ENCODE assay signal across 1 cellular context in genomic region chr12:9283346-9284095, GRCh38.
TF ChIP-seq lines count a peak whose summit lies in the region.
"Not testable (repeated sequence)": the region's sequence is repeated elsewhere in the genome, so short reads cannot be mapped to it uniquely, and the experiment has no call there.

No MANE protein-coding gene starts in this region.

TF ChIP-seq in K562, 482 proteins besides CTCF, POLR2A, EP300 and RAD21 (continued from another document and continues in another):
- TF ChIP-seq, protein P1, sequence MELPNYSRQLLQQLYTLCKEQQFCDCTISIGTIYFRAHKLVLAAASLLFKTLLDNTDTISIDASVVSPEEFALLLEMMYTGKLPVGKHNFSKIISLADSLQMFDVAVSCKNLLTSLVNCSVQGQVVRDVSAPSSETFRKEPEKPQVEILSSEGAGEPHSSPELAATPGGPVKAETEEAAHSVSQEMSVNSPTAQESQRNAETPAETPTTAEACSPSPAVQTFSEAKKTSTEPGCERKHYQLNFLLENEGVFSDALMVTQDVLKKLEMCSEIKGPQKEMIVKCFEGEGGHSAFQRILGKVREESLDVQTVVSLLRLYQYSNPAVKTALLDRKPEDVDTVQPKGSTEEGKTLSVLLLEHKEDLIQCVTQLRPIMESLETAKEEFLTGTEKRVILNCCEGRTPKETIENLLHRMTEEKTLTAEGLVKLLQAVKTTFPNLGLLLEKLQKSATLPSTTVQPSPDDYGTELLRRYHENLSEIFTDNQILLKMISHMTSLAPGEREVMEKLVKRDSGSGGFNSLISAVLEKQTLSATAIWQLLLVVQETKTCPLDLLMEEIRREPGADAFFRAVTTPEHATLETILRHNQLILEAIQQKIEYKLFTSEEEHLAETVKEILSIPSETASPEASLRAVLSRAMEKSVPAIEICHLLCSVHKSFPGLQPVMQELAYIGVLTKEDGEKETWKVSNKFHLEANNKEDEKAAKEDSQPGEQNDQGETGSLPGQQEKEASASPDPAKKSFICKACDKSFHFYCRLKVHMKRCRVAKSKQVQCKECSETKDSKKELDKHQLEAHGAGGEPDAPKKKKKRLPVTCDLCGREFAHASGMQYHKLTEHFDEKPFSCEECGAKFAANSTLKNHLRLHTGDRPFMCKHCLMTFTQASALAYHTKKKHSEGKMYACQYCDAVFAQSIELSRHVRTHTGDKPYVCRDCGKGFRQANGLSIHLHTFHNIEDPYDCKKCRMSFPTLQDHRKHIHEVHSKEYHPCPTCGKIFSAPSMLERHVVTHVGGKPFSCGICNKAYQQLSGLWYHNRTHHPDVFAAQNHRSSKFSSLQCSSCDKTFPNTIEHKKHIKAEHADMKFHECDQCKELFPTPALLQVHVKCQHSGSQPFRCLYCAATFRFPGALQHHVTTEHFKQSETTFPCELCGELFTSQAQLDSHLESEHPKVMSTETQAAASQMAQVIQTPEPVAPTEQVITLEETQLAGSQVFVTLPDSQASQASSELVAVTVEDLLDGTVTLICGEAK (IDR thresholded peaks at IDR 0.05): peak; percentile 79
- TF ChIP-seq, protein P1 (CRISPR knock-in tag; IDR thresholded peaks at IDR 0.05): not testable (repeated sequence)
- TF ChIP-seq, protein P2, sequence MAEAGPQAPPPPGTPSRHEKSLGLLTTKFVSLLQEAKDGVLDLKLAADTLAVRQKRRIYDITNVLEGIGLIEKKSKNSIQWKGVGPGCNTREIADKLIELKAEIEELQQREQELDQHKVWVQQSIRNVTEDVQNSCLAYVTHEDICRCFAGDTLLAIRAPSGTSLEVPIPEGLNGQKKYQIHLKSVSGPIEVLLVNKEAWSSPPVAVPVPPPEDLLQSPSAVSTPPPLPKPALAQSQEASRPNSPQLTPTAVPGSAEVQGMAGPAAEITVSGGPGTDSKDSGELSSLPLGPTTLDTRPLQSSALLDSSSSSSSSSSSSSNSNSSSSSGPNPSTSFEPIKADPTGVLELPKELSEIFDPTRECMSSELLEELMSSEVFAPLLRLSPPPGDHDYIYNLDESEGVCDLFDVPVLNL (CRISPR knock-in tag; IDR thresholded peaks at IDR 0.05; ENCODE audit: low read depth): peak; percentile 89
- TF ChIP-seq, protein P3, sequence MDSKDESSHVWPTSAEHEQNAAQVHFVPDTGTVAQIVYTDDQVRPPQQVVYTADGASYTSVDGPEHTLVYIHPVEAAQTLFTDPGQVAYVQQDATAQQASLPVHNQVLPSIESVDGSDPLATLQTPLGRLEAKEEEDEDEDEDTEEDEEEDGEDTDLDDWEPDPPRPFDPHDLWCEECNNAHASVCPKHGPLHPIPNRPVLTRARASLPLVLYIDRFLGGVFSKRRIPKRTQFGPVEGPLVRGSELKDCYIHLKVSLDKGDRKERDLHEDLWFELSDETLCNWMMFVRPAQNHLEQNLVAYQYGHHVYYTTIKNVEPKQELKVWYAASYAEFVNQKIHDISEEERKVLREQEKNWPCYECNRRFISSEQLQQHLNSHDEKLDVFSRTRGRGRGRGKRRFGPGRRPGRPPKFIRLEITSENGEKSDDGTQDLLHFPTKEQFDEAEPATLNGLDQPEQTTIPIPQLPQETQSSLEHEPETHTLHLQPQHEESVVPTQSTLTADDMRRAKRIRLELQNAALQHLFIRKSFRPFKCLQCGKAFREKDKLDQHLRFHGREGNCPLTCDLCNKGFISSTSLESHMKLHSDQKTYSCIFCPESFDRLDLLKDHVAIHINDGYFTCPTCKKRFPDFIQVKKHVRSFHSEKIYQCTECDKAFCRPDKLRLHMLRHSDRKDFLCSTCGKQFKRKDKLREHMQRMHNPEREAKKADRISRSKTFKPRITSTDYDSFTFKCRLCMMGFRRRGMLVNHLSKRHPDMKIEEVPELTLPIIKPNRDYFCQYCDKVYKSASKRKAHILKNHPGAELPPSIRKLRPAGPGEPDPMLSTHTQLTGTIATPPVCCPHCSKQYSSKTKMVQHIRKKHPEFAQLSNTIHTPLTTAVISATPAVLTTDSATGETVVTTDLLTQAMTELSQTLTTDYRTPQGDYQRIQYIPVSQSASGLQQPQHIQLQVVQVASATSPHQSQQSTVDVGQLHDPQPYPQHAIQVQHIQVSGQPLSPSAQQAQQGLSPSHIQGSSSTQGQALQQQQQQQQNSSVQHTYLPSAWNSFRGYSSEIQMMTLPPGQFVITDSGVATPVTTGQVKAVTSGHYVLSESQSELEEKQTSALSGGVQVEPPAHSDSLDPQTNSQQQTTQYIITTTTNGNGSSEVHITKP (IDR thresholded peaks at IDR 0.05; ENCODE audit: partially characterized antibody): peak; percentile 60
- TF ChIP-seq, protein P4, sequence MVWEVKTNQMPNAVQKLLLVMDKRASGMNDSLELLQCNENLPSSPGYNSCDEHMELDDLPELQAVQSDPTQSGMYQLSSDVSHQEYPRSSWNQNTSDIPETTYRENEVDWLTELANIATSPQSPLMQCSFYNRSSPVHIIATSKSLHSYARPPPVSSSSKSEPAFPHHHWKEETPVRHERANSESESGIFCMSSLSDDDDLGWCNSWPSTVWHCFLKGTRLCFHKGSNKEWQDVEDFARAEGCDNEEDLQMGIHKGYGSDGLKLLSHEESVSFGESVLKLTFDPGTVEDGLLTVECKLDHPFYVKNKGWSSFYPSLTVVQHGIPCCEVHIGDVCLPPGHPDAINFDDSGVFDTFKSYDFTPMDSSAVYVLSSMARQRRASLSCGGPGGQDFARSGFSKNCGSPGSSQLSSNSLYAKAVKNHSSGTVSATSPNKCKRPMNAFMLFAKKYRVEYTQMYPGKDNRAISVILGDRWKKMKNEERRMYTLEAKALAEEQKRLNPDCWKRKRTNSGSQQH (CRISPR knock-in tag; IDR thresholded peaks at IDR 0.05): peak; percentile 60; the same call in 1 of the 2 replicates
- TF ChIP-seq, protein P5, sequence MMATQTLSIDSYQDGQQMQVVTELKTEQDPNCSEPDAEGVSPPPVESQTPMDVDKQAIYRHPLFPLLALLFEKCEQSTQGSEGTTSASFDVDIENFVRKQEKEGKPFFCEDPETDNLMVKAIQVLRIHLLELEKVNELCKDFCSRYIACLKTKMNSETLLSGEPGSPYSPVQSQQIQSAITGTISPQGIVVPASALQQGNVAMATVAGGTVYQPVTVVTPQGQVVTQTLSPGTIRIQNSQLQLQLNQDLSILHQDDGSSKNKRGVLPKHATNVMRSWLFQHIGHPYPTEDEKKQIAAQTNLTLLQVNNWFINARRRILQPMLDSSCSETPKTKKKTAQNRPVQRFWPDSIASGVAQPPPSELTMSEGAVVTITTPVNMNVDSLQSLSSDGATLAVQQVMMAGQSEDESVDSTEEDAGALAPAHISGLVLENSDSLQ (IDR thresholded peaks at IDR 0.05): peak; percentile 94
- TF ChIP-seq ARID1B (IDR thresholded peaks at IDR 0.05) (peak; percentile 52), POLR2H (tag; IDR thresholded peaks at IDR 0.05; ENCODE audit: low read depth) (peak; percentile 67), HDAC1 (IDR thresholded peaks at IDR 0.05) (peak in 1 of 2 experiments; percentile 77; a peak in 2 of 4 replicates), MAZ (CRISPR knock-in tag; conservative IDR thresholded peaks at IDR 0.05 in 1 of 2, IDR thresholded peaks at IDR 0.05 in 1 of 2) (peak; percentile 61 to 69; a peak in 3 of 4 replicates), SUPT5H (IDR thresholded peaks at IDR 0.05) (peak; percentile 74), CEBPB (tag; IDR thresholded peaks at IDR 0.05) (0 out of 2 replicates have a peak, but pooled peaks have one; percentile 8), ZFX (CRISPR knock-in tag; IDR thresholded peaks at IDR 0.05) (peak; percentile 49), PHF20 (IDR thresholded peaks at IDR 0.05; ENCODE audit: partially characterized antibody) (peak; percentile 53), ATF1 (tag; IDR thresholded peaks at IDR 0.05) (peak; percentile 33; the same call in 1 of the 2 replicates), ELF1 (tag; IDR thresholded peaks at IDR 0.05) (peak; percentile 71), ATF7 (IDR thresholded peaks at IDR 0.05) (0 out of 2 replicates have a peak, but pooled peaks have one; percentile 13), PHF8 (IDR thresholded peaks at IDR 0.05; ENCODE audit: borderline replicate concordance, low read length) (peak; percentile 59; the same call in 1 of the 2 replicates), RBFOX2 (IDR thresholded peaks at IDR 0.05; ENCODE audit: low read depth, low read length) (peak; percentile 84), VEZF1 (CRISPR knock-in tag; IDR thresholded peaks at IDR 0.05) (peak; percentile 29; the same call in 1 of the 2 replicates), GABPB1 (CRISPR knock-in tag; IDR thresholded peaks at IDR 0.05) (peak; percentile 73; the same call in 1 of the 2 replicates), ETV1 (tag; conservative IDR thresholded peaks at IDR 0.05; ENCODE audit: low read depth) (0 out of 2 replicates have a peak, but pooled peaks have one; percentile 11), HNRNPLL (IDR thresholded peaks at IDR 0.05; ENCODE audit: low read depth, low read length, poor library complexity, severe bottlenecking) (peak; percentile 30), L3MBTL2 (IDR thresholded peaks at IDR 0.05) (peak; percentile 25; the same call in 1 of the 2 replicates), FOXK2 (conservative IDR thresholded peaks at IDR 0.05 in 1 of 2, IDR thresholded peaks at IDR 0.05 in 1 of 2; ENCODE audit: low read depth in 2 of 2) (0 out of 4 replicates have a peak, but pooled peaks of 1 of the 2 experiments have one; percentile 21), MEIS2 (IDR thresholded peaks at IDR 0.05; ENCODE audit: partially characterized antibody) (peak; percentile 64), DPF2 (IDR thresholded peaks at IDR 0.05) (peak; percentile 25; the same call in 1 of the 2 replicates), CXXC5 (CRISPR knock-in tag; IDR thresholded peaks at IDR 0.05) (peak; percentile 44), EP400 (IDR thresholded peaks at IDR 0.05) (peak; percentile 65)
- TF ChIP-seq, protein P6, sequence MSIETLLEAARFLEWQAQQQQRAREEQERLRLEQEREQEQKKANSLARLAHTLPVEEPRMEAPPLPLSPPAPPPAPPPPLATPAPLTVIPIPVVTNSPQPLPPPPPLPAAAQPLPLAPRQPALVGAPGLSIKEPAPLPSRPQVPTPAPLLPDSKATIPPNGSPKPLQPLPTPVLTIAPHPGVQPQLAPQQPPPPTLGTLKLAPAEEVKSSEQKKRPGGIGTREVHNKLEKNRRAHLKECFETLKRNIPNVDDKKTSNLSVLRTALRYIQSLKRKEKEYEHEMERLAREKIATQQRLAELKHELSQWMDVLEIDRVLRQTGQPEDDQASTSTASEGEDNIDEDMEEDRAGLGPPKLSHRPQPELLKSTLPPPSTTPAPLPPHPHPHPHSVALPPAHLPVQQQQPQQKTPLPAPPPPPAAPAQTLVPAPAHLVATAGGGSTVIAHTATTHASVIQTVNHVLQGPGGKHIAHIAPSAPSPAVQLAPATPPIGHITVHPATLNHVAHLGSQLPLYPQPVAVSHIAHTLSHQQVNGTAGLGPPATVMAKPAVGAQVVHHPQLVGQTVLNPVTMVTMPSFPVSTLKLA (conservative IDR thresholded peaks at IDR 0.05): peak; percentile 35 to 37; a peak in 2 of 4 replicates
- not testable (repeated sequence) for TF ChIP-seq ATF1 (CRISPR knock-in tag; IDR thresholded peaks at IDR 0.05)
- TF ChIP-seq, protein P7, sequence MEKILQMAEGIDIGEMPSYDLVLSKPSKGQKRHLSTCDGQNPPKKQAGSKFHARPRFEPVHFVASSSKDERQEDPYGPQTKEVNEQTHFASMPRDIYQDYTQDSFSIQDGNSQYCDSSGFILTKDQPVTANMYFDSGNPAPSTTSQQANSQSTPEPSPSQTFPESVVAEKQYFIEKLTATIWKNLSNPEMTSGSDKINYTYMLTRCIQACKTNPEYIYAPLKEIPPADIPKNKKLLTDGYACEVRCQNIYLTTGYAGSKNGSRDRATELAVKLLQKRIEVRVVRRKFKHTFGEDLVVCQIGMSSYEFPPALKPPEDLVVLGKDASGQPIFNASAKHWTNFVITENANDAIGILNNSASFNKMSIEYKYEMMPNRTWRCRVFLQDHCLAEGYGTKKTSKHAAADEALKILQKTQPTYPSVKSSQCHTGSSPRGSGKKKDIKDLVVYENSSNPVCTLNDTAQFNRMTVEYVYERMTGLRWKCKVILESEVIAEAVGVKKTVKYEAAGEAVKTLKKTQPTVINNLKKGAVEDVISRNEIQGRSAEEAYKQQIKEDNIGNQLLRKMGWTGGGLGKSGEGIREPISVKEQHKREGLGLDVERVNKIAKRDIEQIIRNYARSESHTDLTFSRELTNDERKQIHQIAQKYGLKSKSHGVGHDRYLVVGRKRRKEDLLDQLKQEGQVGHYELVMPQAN (IDR thresholded peaks at IDR 0.05; ENCODE audit: borderline replicate concordance): peak; percentile 74; the same call in 1 of the 2 replicates
- TF ChIP-seq, protein P8, sequence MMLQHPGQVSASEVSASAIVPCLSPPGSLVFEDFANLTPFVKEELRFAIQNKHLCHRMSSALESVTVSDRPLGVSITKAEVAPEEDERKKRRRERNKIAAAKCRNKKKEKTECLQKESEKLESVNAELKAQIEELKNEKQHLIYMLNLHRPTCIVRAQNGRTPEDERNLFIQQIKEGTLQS (IDR thresholded peaks at IDR 0.05): 0 out of 2 replicates have a peak, but pooled peaks have one; percentile 6
- TF ChIP-seq, protein P8 (CRISPR knock-in tag; conservative IDR thresholded peaks at IDR 0.05): not testable (repeated sequence)
